Comparison of ENCODE assay signal across 7 cellular contexts in genomic region chr19:44742353-44743031, GRCh38. TPM values are rescaled to one million over a fixed set of nuclear protein-coding genes. Genes with fewer than 3 reads are reported as not detected.
A peak's percentile ranks its signal among the peaks of the same experiment; 100 is the strongest.
DNase-seq lines count a peak whose midpoint lies in the region; ATAC-seq, FAIRE-seq and TF ChIP-seq lines count a peak whose summit lies in the region.
"Not testable (repeated sequence)": the region's sequence is repeated elsewhere in the genome, so short reads cannot be mapped to it uniquely, and the experiment has no call there.

No MANE protein-coding gene starts in this region.

- H3K27ac ChIP-seq in Panc1 (ENCODE audit: low read length) (peak overlapping the region; percentile 90), adipose tissue (ENCODE audit: low read depth, low read length) (peak overlapping the region; percentile 53), epithelial cell of prostate (peak overlapping the region; percentile 98), kidney (ENCODE audit: low read depth in 2 of 2, low read length in 2 of 2) (peak overlapping the region; percentile 82 to 97)

- POLR2A ChIA-PET in Panc1 (lab: Charles Lee), result interaction anchor here (0.5 kb wide), 1 partner anchor 57 kb away, joined by 13 read pairs; no protein-coding TSS in a partner anchor

- TF ChIP-seq CTCF in Panc1 (IDR thresholded peaks at IDR 0.05); kidney (IDR thresholded peaks at IDR 0.05; ENCODE audit: borderline replicate concordance, extremely low read depth, insufficient read depth); nephron (IDR thresholded peaks at IDR 0.05; ENCODE audit: unreplicated experiment in 3 of 3): not testable (repeated sequence)

- FAIRE-seq in kidney (lab: Jason Lieb, UNC), result not testable (repeated sequence)

- not testable (repeated sequence) for BruUV-seq in Panc1 (replicated peaks; lab: Mats Ljungman, UMichigan)

- peak overlapping the region in 2 of 3 experiments; percentile 80 to 84 for H3K27ac Mint-ChIP-seq in nephron
- peak overlapping the region; percentile 83 for H3K27ac Mint-ChIP-seq in stimulated activated effector memory CD8-positive, alpha-beta T cell treated with anti-CD3 and anti-CD28 coated beads, Interleukin-12 subunit alpha, Interleukin-12 subunit beta, amount 100 ng/mL, for 72 hours

- not testable (repeated sequence) for H3K9me3 ChIP-seq in Panc1 (ENCODE audit: control insufficient read depth, insufficient read depth, low read depth, low read length); kidney (ENCODE audit: control insufficient read depth in 1 of 2, low read length in 2 of 2)

- WGBS in adipose tissue, 3 donors, result 51 to 63% (median 53%) methylated on average over 19 to 20 of the region's 20 CpGs

- CTCF ChIA-PET in Panc1 (lab: Charles Lee), result interaction anchor here (0.6 kb wide), 1 partner anchor 17 kb away, joined by 14 read pairs; no protein-coding TSS in a partner anchor

- DNase-seq in EL (peak; percentile 80), kidney (peak; percentile 57)
- DNase-seq in Panc1 (ENCODE audit: low read depth, low spot score); epithelial cell of prostate (ENCODE audit: low read depth, low spot score); stimulated activated effector memory CD8-positive, alpha-beta T cell treated with anti-CD3 and anti-CD28 coated beads, Interleukin-12 subunit alpha, Interleukin-12 subunit beta, amount 100 ng/mL, for 72 hours (ENCODE audit: low spot score in 2 of 2): not testable (repeated sequence)

- H3K4me3 ChIP-seq in Panc1 (ENCODE audit: low read depth in 2 of 2, low read length in 2 of 2); kidney (ENCODE audit: low read length in 2 of 2): not testable (repeated sequence)

- not testable (repeated sequence) for H3K9me3 Mint-ChIP-seq in nephron; stimulated activated effector memory CD8-positive, alpha-beta T cell treated with anti-CD3 and anti-CD28 coated beads, Interleukin-12 subunit alpha, Interleukin-12 subunit beta, amount 100 ng/mL, for 72 hours

- ATAC-seq in Panc1, result 0 out of 2 replicates have a peak, but pooled peaks have one; percentile 19
- not testable (repeated sequence) for ATAC-seq in stimulated activated effector memory CD8-positive, alpha-beta T cell treated with anti-CD3 and anti-CD28 coated beads, Interleukin-12 subunit alpha, Interleukin-12 subunit beta, amount 100 ng/mL, for 72 hours

- intact Hi-C loops in Panc1 (cut with micrococcal nuclease; ENCODE audit: unreplicated experiment); kidney (cut with DNase I): not testable (repeated sequence)

- H3K4me3 Mint-ChIP-seq in nephron; stimulated activated effector memory CD8-positive, alpha-beta T cell treated with anti-CD3 and anti-CD28 coated beads, Interleukin-12 subunit alpha, Interleukin-12 subunit beta, amount 100 ng/mL, for 72 hours: not testable (repeated sequence)

- peaks cover 28% of the 10 kb centered on the region for H3K4me1 Mint-ChIP-seq in nephron
- peaks cover 51% of the 10 kb centered on the region for H3K4me1 Mint-ChIP-seq in stimulated activated effector memory CD8-positive, alpha-beta T cell treated with anti-CD3 and anti-CD28 coated beads, Interleukin-12 subunit alpha, Interleukin-12 subunit beta, amount 100 ng/mL, for 72 hours

- not testable (repeated sequence) for H3K36me3 Mint-ChIP-seq in nephron (ENCODE audit: low read depth)
- peaks cover 14% of the 10 kb centered on the region for H3K36me3 Mint-ChIP-seq in stimulated activated effector memory CD8-positive, alpha-beta T cell treated with anti-CD3 and anti-CD28 coated beads, Interleukin-12 subunit alpha, Interleukin-12 subunit beta, amount 100 ng/mL, for 72 hours

- not testable (repeated sequence) for H3K36me3 ChIP-seq in Panc1 (ENCODE audit: control insufficient read depth, insufficient read depth, low read length); kidney (ENCODE audit: control insufficient read depth in 1 of 2, insufficient read depth in 2 of 2, low read length in 2 of 2)

- not testable (repeated sequence) for H3K9ac ChIP-seq in kidney (ENCODE audit: low read length in 2 of 2)

- not testable (repeated sequence) for H3K27me3 ChIP-seq in Panc1 (ENCODE audit: control insufficient read depth, insufficient read depth, low read length)

- peaks cover 62% of the 10 kb centered on the region for H3K4me1 ChIP-seq in Panc1 (ENCODE audit: control insufficient read depth, insufficient read depth, low read length)
- H3K4me1 ChIP-seq in kidney (ENCODE audit: control insufficient read depth in 1 of 2, insufficient read depth in 1 of 2, low read depth in 1 of 2, low read length in 2 of 2), result peaks cover 21 to 24% of the 10 kb centered on the region in 2 donors

- in situ Hi-C loops in Panc1 (cut with HindIII; ENCODE audit: low pct_unique_long_range_greater_than_20kb, low sequenced_read_pairs), result not testable (repeated sequence)

- peaks cover 18% of the 10 kb centered on the region for H3K27me3 Mint-ChIP-seq in nephron (ENCODE audit: low read depth)

RNA-seq across cellular contexts. Expression of gene BCL3, which starts 6.0 kb away (rescaled TPM):
- total RNA-seq in Panc1 (2021; ENCODE audit: unreplicated experiment), result 48.5 TPM
- polyA plus RNA-seq in Panc1 (2012; ENCODE audit: insufficient read length), result 80.9 TPM
- 100 to 1,000 TPM in 1 of 3 donors, 10 to 100 TPM in 2; 33.4 to 150 (median 97.6) TPM for polyA plus RNA-seq in adipose tissue
- total RNA-seq in kidney, result 86.8 TPM
- polyA plus RNA-seq in kidney (ENCODE audit: insufficient read depth, low read depth, low replicate concordance), result 23.2 TPM

RNA-seq across cellular contexts. Expression of gene CBLC, which starts 35.2 kb away (rescaled TPM):
- total RNA-seq in Panc1 (2021; ENCODE audit: unreplicated experiment) (0.80 TPM), kidney (11.5 TPM)
- 2.3 TPM for polyA plus RNA-seq in Panc1 (2012; ENCODE audit: insufficient read length)
- polyA plus RNA-seq in adipose tissue (10 to 100 TPM in 1 of 3 donors, 1 to 10 TPM in 1, under 1 TPM in 1; 0.45 to 11.1 (median 2.0) TPM), kidney (ENCODE audit: insufficient read depth, low read depth, low replicate concordance) (8.2 TPM)

RNA-seq across cellular contexts. Expression of gene CEACAM16, which starts 43.5 kb away (rescaled TPM):
- not detected for total RNA-seq in Panc1 (2021; ENCODE audit: unreplicated experiment)
- polyA plus RNA-seq in Panc1 (2012; ENCODE audit: insufficient read length), result not detected
- under 1 TPM in 1 of 3 donors, not detected in 2; 0.07 TPM for polyA plus RNA-seq in adipose tissue
- not detected for total RNA-seq in kidney
- not detected for polyA plus RNA-seq in kidney (ENCODE audit: insufficient read depth, low read depth, low replicate concordance)
